1 cellular context compared by ENCODE assay signal in the genomic region with DNA sequence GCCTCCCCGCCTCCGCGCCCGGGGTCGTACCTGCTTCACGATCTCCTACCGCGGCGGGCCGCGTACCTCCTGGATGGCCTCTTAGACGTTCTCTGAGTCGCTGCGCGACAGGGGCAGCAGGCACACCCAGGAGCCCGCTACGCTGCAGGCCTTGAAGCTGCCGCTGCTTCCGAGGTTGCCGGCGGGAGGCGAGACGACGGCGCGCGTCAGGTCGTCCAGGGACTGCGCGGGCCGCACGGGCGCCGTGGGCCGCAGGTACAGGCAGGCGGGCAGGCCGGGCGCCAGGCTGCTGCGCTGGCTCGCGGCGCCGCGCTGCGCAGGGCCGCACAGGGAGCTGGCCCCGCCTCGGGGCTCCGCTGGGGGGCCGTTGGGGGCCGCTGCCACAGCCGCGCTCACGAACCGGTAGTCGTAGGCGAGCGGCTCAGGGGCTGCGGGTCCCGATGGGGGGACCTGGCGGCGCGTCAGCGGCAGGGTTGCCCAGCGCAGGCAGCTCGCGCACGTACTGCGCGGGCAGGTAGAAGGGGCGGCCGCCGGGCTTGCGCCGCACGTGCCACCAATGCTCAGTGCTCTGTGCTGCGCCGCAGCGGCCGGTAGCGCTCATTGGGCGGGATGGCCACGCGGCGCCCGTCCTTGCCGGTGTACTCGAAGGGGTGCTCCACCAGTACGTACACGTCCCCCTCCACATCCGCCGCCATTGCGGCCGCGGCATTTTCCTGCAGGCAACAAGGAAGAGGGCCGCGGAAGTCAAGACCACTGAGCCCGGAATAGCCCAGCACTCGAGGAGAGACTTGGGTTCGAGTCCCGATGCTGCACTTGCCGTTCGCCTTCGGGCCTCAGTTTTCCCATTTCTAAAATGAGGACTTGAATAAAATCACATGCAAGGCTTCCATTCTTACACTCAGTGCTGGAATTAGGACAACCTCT.
TF ChIP-seq lines count a peak whose summit lies in the region.

No MANE protein-coding gene starts in this region.

TF ChIP-seq in HepG2, 621 proteins besides CTCF, POLR2A, EP300 and RAD21 (continued from another document):
- TF ChIP-seq, protein P1, sequence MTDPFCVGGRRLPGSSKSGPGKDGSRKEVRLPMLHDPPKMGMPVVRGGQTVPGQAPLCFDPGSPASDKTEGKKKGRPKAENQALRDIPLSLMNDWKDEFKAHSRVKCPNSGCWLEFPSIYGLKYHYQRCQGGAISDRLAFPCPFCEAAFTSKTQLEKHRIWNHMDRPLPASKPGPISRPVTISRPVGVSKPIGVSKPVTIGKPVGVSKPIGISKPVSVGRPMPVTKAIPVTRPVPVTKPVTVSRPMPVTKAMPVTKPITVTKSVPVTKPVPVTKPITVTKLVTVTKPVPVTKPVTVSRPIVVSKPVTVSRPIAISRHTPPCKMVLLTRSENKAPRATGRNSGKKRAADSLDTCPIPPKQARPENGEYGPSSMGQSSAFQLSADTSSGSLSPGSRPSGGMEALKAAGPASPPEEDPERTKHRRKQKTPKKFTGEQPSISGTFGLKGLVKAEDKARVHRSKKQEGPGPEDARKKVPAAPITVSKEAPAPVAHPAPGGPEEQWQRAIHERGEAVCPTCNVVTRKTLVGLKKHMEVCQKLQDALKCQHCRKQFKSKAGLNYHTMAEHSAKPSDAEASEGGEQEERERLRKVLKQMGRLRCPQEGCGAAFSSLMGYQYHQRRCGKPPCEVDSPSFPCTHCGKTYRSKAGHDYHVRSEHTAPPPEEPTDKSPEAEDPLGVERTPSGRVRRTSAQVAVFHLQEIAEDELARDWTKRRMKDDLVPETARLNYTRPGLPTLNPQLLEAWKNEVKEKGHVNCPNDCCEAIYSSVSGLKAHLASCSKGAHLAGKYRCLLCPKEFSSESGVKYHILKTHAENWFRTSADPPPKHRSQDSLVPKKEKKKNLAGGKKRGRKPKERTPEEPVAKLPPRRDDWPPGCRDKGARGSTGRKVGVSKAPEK (CRISPR knock-in tag; IDR thresholded peaks at IDR 0.05; ENCODE audit: borderline replicate concordance), result no peak
- TF ChIP-seq ZNF878 (CRISPR knock-in tag; IDR thresholded peaks at IDR 0.05), result no peak
- TF ChIP-seq, protein P2, sequence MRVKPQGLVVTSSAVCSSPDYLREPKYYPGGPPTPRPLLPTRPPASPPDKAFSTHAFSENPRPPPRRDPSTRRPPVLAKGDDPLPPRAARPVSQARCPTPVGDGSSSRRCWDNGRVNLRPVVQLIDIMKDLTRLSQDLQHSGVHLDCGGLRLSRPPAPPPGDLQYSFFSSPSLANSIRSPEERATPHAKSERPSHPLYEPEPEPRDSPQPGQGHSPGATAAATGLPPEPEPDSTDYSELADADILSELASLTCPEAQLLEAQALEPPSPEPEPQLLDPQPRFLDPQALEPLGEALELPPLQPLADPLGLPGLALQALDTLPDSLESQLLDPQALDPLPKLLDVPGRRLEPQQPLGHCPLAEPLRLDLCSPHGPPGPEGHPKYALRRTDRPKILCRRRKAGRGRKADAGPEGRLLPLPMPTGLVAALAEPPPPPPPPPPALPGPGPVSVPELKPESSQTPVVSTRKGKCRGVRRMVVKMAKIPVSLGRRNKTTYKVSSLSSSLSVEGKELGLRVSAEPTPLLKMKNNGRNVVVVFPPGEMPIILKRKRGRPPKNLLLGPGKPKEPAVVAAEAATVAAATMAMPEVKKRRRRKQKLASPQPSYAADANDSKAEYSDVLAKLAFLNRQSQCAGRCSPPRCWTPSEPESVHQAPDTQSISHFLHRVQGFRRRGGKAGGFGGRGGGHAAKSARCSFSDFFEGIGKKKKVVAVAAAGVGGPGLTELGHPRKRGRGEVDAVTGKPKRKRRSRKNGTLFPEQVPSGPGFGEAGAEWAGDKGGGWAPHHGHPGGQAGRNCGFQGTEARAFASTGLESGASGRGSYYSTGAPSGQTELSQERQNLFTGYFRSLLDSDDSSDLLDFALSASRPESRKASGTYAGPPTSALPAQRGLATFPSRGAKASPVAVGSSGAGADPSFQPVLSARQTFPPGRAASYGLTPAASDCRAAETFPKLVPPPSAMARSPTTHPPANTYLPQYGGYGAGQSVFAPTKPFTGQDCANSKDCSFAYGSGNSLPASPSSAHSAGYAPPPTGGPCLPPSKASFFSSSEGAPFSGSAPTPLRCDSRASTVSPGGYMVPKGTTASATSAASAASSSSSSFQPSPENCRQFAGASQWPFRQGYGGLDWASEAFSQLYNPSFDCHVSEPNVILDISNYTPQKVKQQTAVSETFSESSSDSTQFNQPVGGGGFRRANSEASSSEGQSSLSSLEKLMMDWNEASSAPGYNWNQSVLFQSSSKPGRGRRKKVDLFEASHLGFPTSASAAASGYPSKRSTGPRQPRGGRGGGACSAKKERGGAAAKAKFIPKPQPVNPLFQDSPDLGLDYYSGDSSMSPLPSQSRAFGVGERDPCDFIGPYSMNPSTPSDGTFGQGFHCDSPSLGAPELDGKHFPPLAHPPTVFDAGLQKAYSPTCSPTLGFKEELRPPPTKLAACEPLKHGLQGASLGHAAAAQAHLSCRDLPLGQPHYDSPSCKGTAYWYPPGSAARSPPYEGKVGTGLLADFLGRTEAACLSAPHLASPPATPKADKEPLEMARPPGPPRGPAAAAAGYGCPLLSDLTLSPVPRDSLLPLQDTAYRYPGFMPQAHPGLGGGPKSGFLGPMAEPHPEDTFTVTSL (CRISPR knock-in tag; IDR thresholded peaks at IDR 0.05; ENCODE audit: borderline replicate concordance), result no peak
- no peak for TF ChIP-seq ZNF3 (CRISPR knock-in tag; IDR thresholded peaks at IDR 0.05)
- TF ChIP-seq ZSCAN29 (CRISPR knock-in tag; conservative IDR thresholded peaks at IDR 0.05), result no peak
